Comparison of ENCODE assay signal across 8 cellular contexts in the genomic region with DNA sequence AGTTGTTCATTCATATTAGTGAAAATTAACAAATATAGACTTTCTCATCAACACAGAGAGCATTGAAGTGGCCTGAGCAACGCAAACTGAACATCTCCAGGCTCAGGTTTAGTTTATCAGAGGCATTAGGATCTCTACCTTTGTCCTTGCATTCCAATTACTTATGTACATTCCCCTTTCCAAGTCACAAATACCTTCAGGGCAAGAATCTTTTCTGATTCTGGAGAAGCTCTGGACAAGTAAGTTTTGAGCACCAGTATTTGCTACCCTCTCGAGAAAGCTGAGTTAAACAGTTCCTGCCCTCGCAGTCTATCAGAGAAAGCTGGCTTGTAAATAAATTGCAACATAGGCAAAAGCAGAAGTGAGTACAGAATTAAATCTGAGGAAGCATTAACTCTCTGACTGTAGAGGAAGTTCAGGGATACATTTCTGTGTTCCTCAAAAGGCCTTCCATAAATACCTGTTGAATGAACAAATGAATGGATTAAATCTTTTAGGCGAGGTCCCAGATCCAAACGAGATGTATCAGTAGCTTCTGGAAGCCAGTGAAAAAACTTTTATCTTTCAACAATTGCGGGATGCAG. TPM values are rescaled to one million over a fixed set of nuclear protein-coding genes. Genes with fewer than 3 reads are reported as not detected.
DNase-seq lines count a peak whose midpoint lies in the region; ATAC-seq and TF ChIP-seq lines count a peak whose summit lies in the region.

No MANE protein-coding gene starts in this region.

- H3K27ac ChIP-seq in SJCRH30, result peak overlapping the region; percentile 86
- peak overlapping the region in 1 of 2 donors; percentile 94 for H3K27ac ChIP-seq in ovary

- H3K27ac Mint-ChIP-seq in T-helper 2 cell treated with Interferon-gamma antibody and Interleukin-4, amounts not matched to agents 5 μg/mL and 100 μg/mL, for 36 hours, result peak overlapping the region; percentile 90

- no peaks in the 10 kb centered on the region for H3K9me3 ChIP-seq in SJCRH30 (replicated peaks)
- no peaks in the 10 kb centered on the region for H3K9me3 ChIP-seq in ovary

- H3K9me3 Mint-ChIP-seq in T-helper 2 cell treated with Interferon-gamma antibody and Interleukin-4, amounts not matched to agents 5 μg/mL and 100 μg/mL, for 36 hours, result no peaks in the 10 kb centered on the region

- ATAC-seq in HG03095 (IDR thresholded peaks at IDR 0.05; ENCODE audit: unreplicated experiment) (no peak), HG02852 (IDR thresholded peaks at IDR 0.05; ENCODE audit: unreplicated experiment) (no peak)

- peak overlapping the region; percentile 93 for H3K4me3 ChIP-seq in SJCRH30
- H3K4me3 ChIP-seq in ovary, result peak overlapping the region; percentile 88

- no peak for TF ChIP-seq EP300 in ovary (IDR thresholded peaks at IDR 0.05)

- no peaks in the 10 kb centered on the region for H3K27me3 ChIP-seq in SJCRH30
- H3K27me3 ChIP-seq in ovary, result no peaks in the 10 kb centered on the region

- DNase-seq in T-helper 2 cell treated with Interferon-gamma antibody and Interleukin-4, amounts not matched to agents 5 μg/mL and 100 μg/mL, for 36 hours (ENCODE audit: low spot score), result no peak
- no peak for DNase-seq in T-helper 2 cell
- no peak for DNase-seq in SJCRH30
- peak; percentile 28 to 38 for DNase-seq in erythroblast (lab: John Stamatoyannopoulos, UW)
- DNase-seq in ovary, result no peak
- no peak for DNase-seq in DMS153 treated with DMSO at 0.1 percent for 48 hours (lab: John Stamatoyannopoulos, UW; ENCODE audit: unreplicated experiment)

- H3K36me3 ChIP-seq in SJCRH30, result no peaks in the 10 kb centered on the region
- no peaks in the 10 kb centered on the region for H3K36me3 ChIP-seq in ovary

- peaks cover 39% of the 10 kb centered on the region for H3K4me1 Mint-ChIP-seq in T-helper 2 cell treated with Interferon-gamma antibody and Interleukin-4, amounts not matched to agents 5 μg/mL and 100 μg/mL, for 36 hours (ENCODE audit: low read depth)

- WGBS in ovary, 3 donors, result 5 to 7% (median 5%) methylated on average over 6 of the region's 6 CpGs

- no peak for TF ChIP-seq CTCF in ovary (IDR thresholded peaks at IDR 0.05)

- H3K4me1 ChIP-seq in SJCRH30, result peaks cover 5% of the 10 kb centered on the region; the same call in 1 of the 2 replicates
- peaks cover 8% of the 10 kb centered on the region for H3K4me1 ChIP-seq in ovary (ENCODE audit: insufficient read depth)

- peaks cover 11% of the 10 kb centered on the region for H3K36me3 Mint-ChIP-seq in T-helper 2 cell treated with Interferon-gamma antibody and Interleukin-4, amounts not matched to agents 5 μg/mL and 100 μg/mL, for 36 hours (ENCODE audit: low read depth)

- H3K4me3 Mint-ChIP-seq in T-helper 2 cell treated with Interferon-gamma antibody and Interleukin-4, amounts not matched to agents 5 μg/mL and 100 μg/mL, for 36 hours, result peak overlapping the region; percentile 97

- no peaks in the 10 kb centered on the region for H3K27me3 Mint-ChIP-seq in T-helper 2 cell treated with Interferon-gamma antibody and Interleukin-4, amounts not matched to agents 5 μg/mL and 100 μg/mL, for 36 hours (ENCODE audit: low read depth)

- intact Hi-C loops in ovary (cut with DNase I), result no loop called here

- TF ChIP-seq POLR2A in erythroblast (IDR thresholded peaks at IDR 0.05; ENCODE audit: low read length) (no peak), ovary (IDR thresholded peaks at IDR 0.05) (no peak)

RNA-seq across cellular contexts. Expression of gene OSBPL11, which starts 1.2 kb away (rescaled TPM):
- total RNA-seq in SJCRH30 (2014; rRNA removed; shearing (Covaris generic)), result 13.3 and 14.4 TPM in 2 replicates
- total RNA-seq in ovary, result 10 to 100 TPM in 2 of 7 donors, 1 to 10 TPM in 5; 4.8 to 12.8 (median 9.3) TPM
- 10 to 100 TPM in 1 of 2 donors, 1 to 10 TPM in 1; 5.7 to 10.8 TPM for polyA plus RNA-seq in ovary

Comparison
In these comparisons a context has a peak if more than half of its experiments do, and no peak if none do; other contexts are left out.
1. DNase-seq: peak in erythroblast (2 of 2); none in T-helper 2 cell treated with Interferon-gamma antibody and Interleukin-4, amounts not matched to agents 5 μg/mL and 100 μg/mL, for 36 hours (single experiment), T-helper 2 cell (0 of 5), SJCRH30 (0 of 2), ovary (0 of 5) and DMS153 treated with DMSO at 0.1 percent for 48 hours (single experiment).